16 cellular contexts compared by ENCODE assay signal in genomic region chr10:44369851-44370250, GRCh38. TPM values are rescaled to one million over a fixed set of nuclear protein-coding genes. Genes with fewer than 3 reads are reported as not detected.
"Had no signal": no experiment of that assay in that cellular context is flagged by ENCODE, and none has a peak within 500 bp of the region (broad histone marks: within the 10 kb centered on the region; RNA-seq: fewer than 3 reads in every experiment).

No MANE protein-coding gene starts in this region.

- ATAC-seq: activated CD4-positive, alpha-beta T cell treated with anti-CD3 and anti-CD28 coated beads for 36 hours; activated naive CD8-positive, alpha-beta T cell treated with anti-CD3 and anti-CD28 coated beads, Interleukin-2, amount 50 U/mL, for 24 hours; lower lobe of right lung; naive thymus-derived CD4-positive, alpha-beta T cell had no signal

- DNase-seq: activated CD4-positive, alpha-beta memory T cell treated with anti-CD3 and anti-CD28 coated beads, Interleukin-2, amount 10 ng/mL, durations not matched to agents 7 days and 5 days; activated CD4-positive, alpha-beta T cell treated with anti-CD3 and anti-CD28 coated beads for 36 hours; activated CD8-positive, alpha-beta memory T cell treated with anti-CD3 and anti-CD28 coated beads, Interleukin-2, amount 50 U/mL, for 48 hours; activated naive CD4-positive, alpha-beta T cell; activated naive CD8-positive, alpha-beta T cell treated with anti-CD3 and anti-CD28 coated beads, Interleukin-2, amount 50 U/mL, for 24 hours; central memory CD4-positive, alpha-beta T cell; effector CD8-positive, alpha-beta T cell; hypothalamus; immature natural killer cell; lower lobe of right lung; midbrain; naive thymus-derived CD4-positive, alpha-beta T cell; retina; small intestine; thyroid gland had no signal

- H3K36me3 ChIP-seq: lower lobe of right lung, thyroid gland had no signal

- H3K4me3 ChIP-seq: coronary artery, lower lobe of right lung, thyroid gland had no signal

- H3K9me3 ChIP-seq: lower lobe of right lung, thyroid gland had no signal

- H3K27me3 ChIP-seq: thyroid gland had no signal

- H3K4me1 ChIP-seq: lower lobe of right lung had no signal

- H3K27ac ChIP-seq: coronary artery, lower lobe of right lung, thyroid gland had no signal

RNA-seq across cellular contexts. Expression of gene CXCL12, which starts 15.0 kb away (rescaled TPM):
- total RNA-seq: activated CD4-positive, alpha-beta memory T cell treated with anti-CD3 and anti-CD28 coated beads, Interleukin-2, amount 10 ng/mL, durations not matched to agents 7 days and 5 days; activated CD4-positive, alpha-beta T cell treated with anti-CD3 and anti-CD28 coated beads for 36 hours; naive thymus-derived CD4-positive, alpha-beta T cell had no signal
